In genomic region chrX:42824541-42824940, GRCh38 we compare ENCODE assay signal across 20 cellular contexts. TPM values are rescaled to one million over a fixed set of nuclear protein-coding genes. Genes with fewer than 3 reads are reported as not detected.
DNase-seq lines count a peak whose midpoint lies in the region; ATAC-seq and TF ChIP-seq lines count a peak whose summit lies in the region.
"Had no signal": no experiment of that assay in that cellular context is flagged by ENCODE, and none has a peak within 500 bp of the region (broad histone marks: within the 10 kb centered on the region; RNA-seq: fewer than 3 reads in every experiment).

No MANE protein-coding gene starts in this region.

- peak overlapping the region; percentile 49 for H3K27ac Mint-ChIP-seq in stimulated activated naive CD8-positive, alpha-beta T cell treated with anti-CD3 and anti-CD28 coated beads, Interleukin-15, Interleukin-2, amounts not matched to agents 100 ng/mL and 50 ng/mL, for 24 hours
- no peak overlapping the region for H3K27ac Mint-ChIP-seq in stimulated activated naive CD8-positive, alpha-beta T cell treated with anti-CD3 and anti-CD28 coated beads, Interleukin-15, amount 100 ng/mL, for 72 hours
- H3K27ac Mint-ChIP-seq: CD14-positive monocyte; CD4-positive, alpha-beta memory T cell; HFFc6 had no signal

- no peak overlapping the region for H3K4me3 ChIP-seq in fibroblast of mammary gland (ENCODE audit: control insufficient read depth, low read depth, low read length)
- H3K4me3 ChIP-seq: BLaER1 had no signal

- peaks cover 6% of the 10 kb centered on the region for H3K9me3 Mint-ChIP-seq in stimulated activated naive CD8-positive, alpha-beta T cell treated with anti-CD3 and anti-CD28 coated beads, Interleukin-15, Interleukin-2, amounts not matched to agents 100 ng/mL and 50 ng/mL, for 24 hours
- peaks cover 8 to 10% of the 10 kb centered on the region in 2 donors for H3K9me3 Mint-ChIP-seq in stimulated activated naive CD8-positive, alpha-beta T cell treated with anti-CD3 and anti-CD28 coated beads, Interleukin-15, amount 100 ng/mL, for 72 hours

- H3K4me3 Mint-ChIP-seq in stimulated activated naive CD8-positive, alpha-beta T cell treated with anti-CD3 and anti-CD28 coated beads, Interleukin-15, Interleukin-2, amounts not matched to agents 100 ng/mL and 50 ng/mL, for 24 hours = no peak overlapping the region
- no peak overlapping the region for H3K4me3 Mint-ChIP-seq in stimulated activated naive CD8-positive, alpha-beta T cell treated with anti-CD3 and anti-CD28 coated beads, Interleukin-15, amount 100 ng/mL, for 72 hours
- H3K4me3 Mint-ChIP-seq: CD14-positive monocyte; CD4-positive, alpha-beta memory T cell; HFFc6 had no signal

- DNase-seq in Right ventricle myocardium superior (peak; percentile 42), cardiac septum (ENCODE audit: low spot score) (no peak), fibroblast of mammary gland (ENCODE audit: low read depth) (peak; percentile 4), HUDEP-2 (lab: John Stamatoyannopoulos, UW; ENCODE audit: unreplicated experiment in 76 of 76) (no peak)
- no peak for DNase-seq in stimulated activated naive CD8-positive, alpha-beta T cell treated with anti-CD3 and anti-CD28 coated beads, Interleukin-15, amount 100 ng/mL, for 72 hours
- DNase-seq: CD4-positive, alpha-beta memory T cell; DMS153; DMS79; GDM1; GOT3; H7; HFFc6; IMR-90 had no signal

- peaks cover 4% of the 10 kb centered on the region for H3K4me1 Mint-ChIP-seq in stimulated activated naive CD8-positive, alpha-beta T cell treated with anti-CD3 and anti-CD28 coated beads, Interleukin-15, Interleukin-2, amounts not matched to agents 100 ng/mL and 50 ng/mL, for 24 hours (ENCODE audit: low read depth)
- H3K4me1 Mint-ChIP-seq in stimulated activated naive CD8-positive, alpha-beta T cell treated with anti-CD3 and anti-CD28 coated beads, Interleukin-15, amount 100 ng/mL, for 72 hours = peaks cover 14% of the 10 kb centered on the region
- H3K4me1 Mint-ChIP-seq: CD14-positive monocyte; CD4-positive, alpha-beta memory T cell had no signal

- H3K36me3 Mint-ChIP-seq in stimulated activated naive CD8-positive, alpha-beta T cell treated with anti-CD3 and anti-CD28 coated beads, Interleukin-15, Interleukin-2, amounts not matched to agents 100 ng/mL and 50 ng/mL, for 24 hours (ENCODE audit: low read depth) = peaks cover 4% of the 10 kb centered on the region
- H3K36me3 Mint-ChIP-seq: CD14-positive monocyte; CD4-positive, alpha-beta memory T cell had no signal

- no peaks in the 10 kb centered on the region for H3K27me3 Mint-ChIP-seq in stimulated activated naive CD8-positive, alpha-beta T cell treated with anti-CD3 and anti-CD28 coated beads, Interleukin-15, Interleukin-2, amounts not matched to agents 100 ng/mL and 50 ng/mL, for 24 hours
- no peaks in the 10 kb centered on the region for H3K27me3 Mint-ChIP-seq in stimulated activated naive CD8-positive, alpha-beta T cell treated with anti-CD3 and anti-CD28 coated beads, Interleukin-15, amount 100 ng/mL, for 72 hours
- H3K27me3 Mint-ChIP-seq: CD4-positive, alpha-beta memory T cell had no signal

- TF ChIP-seq CTCF in fibroblast of mammary gland (conservative IDR thresholded peaks at IDR 0.05; ENCODE audit: control insufficient read depth, insufficient read depth, low read depth, low read length) = no peak

- intact Hi-C loops in Right ventricle myocardium superior (cut with DNase I) = no loop called here
- intact Hi-C loops in cardiac septum (cut with DNase I) = no loop called here

- ATAC-seq in Right ventricle myocardium superior (ENCODE audit: poor library complexity) (peak; percentile 38), GM19324 (IDR thresholded peaks at IDR 0.05; ENCODE audit: low FRiP score, unreplicated experiment) (no peak)
- no peak for ATAC-seq in stimulated activated naive CD8-positive, alpha-beta T cell treated with anti-CD3 and anti-CD28 coated beads, Interleukin-15, amount 100 ng/mL, for 72 hours
- ATAC-seq: HCT116 had no signal

RNA-seq across cellular contexts. Expression of gene PPP1R2C, which starts 46.6 kb away (rescaled TPM):
- total RNA-seq in Right ventricle myocardium superior (not detected), cardiac septum (not detected)
- total RNA-seq: CD4-positive, alpha-beta memory T cell; Daoy; H7; HFFc6; HT1080; IMR-90 had no signal

Comparison
In these comparisons a context has a peak if more than half of its experiments do, and no peak if none do; other contexts are left out.
1. DNase-seq: peak in Right ventricle myocardium superior (single experiment) and fibroblast of mammary gland (single experiment); none in cardiac septum (single experiment), stimulated activated naive CD8-positive, alpha-beta T cell treated with anti-CD3 and anti-CD28 coated beads, Interleukin-15, amount 100 ng/mL, for 72 hours (0 of 2) and HUDEP-2 (0 of 76).